In genomic region chr22:37567991-37568390, GRCh38 we compare ENCODE assay signal across 19 cellular contexts. TPM values are rescaled to one million over a fixed set of nuclear protein-coding genes. Genes with fewer than 3 reads are reported as not detected.
DNase-seq lines count a peak whose midpoint lies in the region; TF ChIP-seq lines count a peak whose summit lies in the region.
"Had no signal": no experiment of that assay in that cellular context is flagged by ENCODE, and none has a peak within 500 bp of the region (broad histone marks: within the 10 kb centered on the region; RNA-seq: fewer than 3 reads in every experiment).

No MANE protein-coding gene starts in this region.

- H4K20me1 ChIP-seq in osteoblast (ENCODE audit: insufficient read depth, low read length), result peaks cover 89% of the 10 kb centered on the region
- no peaks in the 10 kb centered on the region for H4K20me1 ChIP-seq in OCI-LY7 (ENCODE audit: insufficient read depth, low read length)

- POLR2A ChIA-PET in OCI-LY7 (lab: Charles Lee), result interaction anchor here (1.2 kb wide), 1 partner anchor 28 kb away, joined by 3 read pairs; no protein-coding TSS in a partner anchor

- H2AFZ ChIP-seq in osteoblast (ENCODE audit: low read length), result no peak overlapping the region
- H2AFZ ChIP-seq in OCI-LY7 (ENCODE audit: low read length), result no peak overlapping the region
- H2AFZ ChIP-seq: parathyroid adenoma had no signal

- H3K79me2 ChIP-seq in osteoblast (ENCODE audit: insufficient read depth, low read length) (peaks cover 72% of the 10 kb centered on the region), OCI-LY7 (ENCODE audit: insufficient read depth, low read depth, low read length) (no peaks in the 10 kb centered on the region)

- no peak overlapping the region for H3K4me2 ChIP-seq in osteoblast (ENCODE audit: insufficient read depth, low read length)
- no peak overlapping the region for H3K4me2 ChIP-seq in OCI-LY7 (ENCODE audit: low read length)

- intact Hi-C loops in OCI-LY7 (cut with micrococcal nuclease; ENCODE audit: unreplicated experiment), result loop anchor here (1.0 to 2.0 kb wide), 3 partner anchors 30 to 251 kb away; no protein-coding TSS in a partner anchor

- no peak for TF ChIP-seq CTCF in 22Rv1 (IDR thresholded peaks at IDR 0.05)
- TF ChIP-seq CTCF in osteoblast (IDR thresholded peaks at IDR 0.05; ENCODE audit: extremely low read depth, low read depth, low read length), result no peak
- no peak for TF ChIP-seq CTCF in OCI-LY7 (conservative IDR thresholded peaks at IDR 0.05; ENCODE audit: low read length)

- peak overlapping the region; percentile 1 for H3K9ac ChIP-seq in adipocyte (ENCODE audit: low read length)
- H3K9ac ChIP-seq: parathyroid adenoma had no signal

- CTCF ChIA-PET in OCI-LY7 (lab: Charles Lee; ENCODE audit: unreplicated experiment), result interaction anchor here (0.7 to 1.2 kb wide), 2 partner anchors 15 to 26 kb away, joined by 4 to 6 read pairs; no protein-coding TSS in a partner anchor

- H3K9me3 ChIP-seq in adipocyte (ENCODE audit: control insufficient read depth, low read length) (no peaks in the 10 kb centered on the region), osteoblast (ENCODE audit: low read depth, low read length) (no peaks in the 10 kb centered on the region), OCI-LY7 (ENCODE audit: low read length) (no peaks in the 10 kb centered on the region)
- H3K9me3 ChIP-seq: gastroesophageal sphincter, left ventricle myocardium inferior, thoracic aorta had no signal

- no peaks in the 10 kb centered on the region for H3K9me2 ChIP-seq in OCI-LY7 (ENCODE audit: insufficient read depth, low read length)

- no TSS peak for BruUV-seq in OCI-LY7 (replicated peaks; lab: Mats Ljungman, UMichigan)

- H3K36me3 ChIP-seq in adipocyte (ENCODE audit: control insufficient read depth, insufficient read depth, low read length, severe bottlenecking), result peaks cover 46% of the 10 kb centered on the region
- H3K36me3 ChIP-seq in osteoblast (ENCODE audit: insufficient read depth, low read length), result peaks cover 46% of the 10 kb centered on the region
- H3K36me3 ChIP-seq in OCI-LY7 (ENCODE audit: insufficient read depth, low read length), result no peaks in the 10 kb centered on the region

- 0 out of 2 replicates have a peak overlapping the region, but pooled peaks have one; percentile 51 for H3K27ac ChIP-seq in 22Rv1
- H3K27ac ChIP-seq in osteoblast (ENCODE audit: low read depth, low read length), result no peak overlapping the region
- H3K27ac ChIP-seq in OCI-LY7 (ENCODE audit: low read depth, low read length, poor library complexity, severe bottlenecking), result no peak overlapping the region
- H3K27ac ChIP-seq: parathyroid adenoma, thoracic aorta had no signal

- H3K4me3 ChIP-seq in adipocyte (ENCODE audit: low read length) (no peak overlapping the region), osteoblast (ENCODE audit: insufficient read depth, low read length) (no peak overlapping the region), OCI-LY7 (ENCODE audit: low read depth, low read length, poor library complexity, severe bottlenecking) (no peak overlapping the region)
- H3K4me3 ChIP-seq: gastroesophageal sphincter, left ventricle myocardium inferior, thoracic aorta had no signal

- H3K4me1 ChIP-seq in adipocyte (ENCODE audit: control insufficient read depth, insufficient read depth, low read length) (peaks cover 29% of the 10 kb centered on the region), osteoblast (ENCODE audit: insufficient read depth, low read length) (peaks cover 41% of the 10 kb centered on the region), OCI-LY7 (ENCODE audit: insufficient read depth, low read length, poor library complexity, severe bottlenecking) (peaks cover 4% of the 10 kb centered on the region)

- no peaks in the 10 kb centered on the region for H3K27me3 ChIP-seq in adipocyte (replicated peaks; ENCODE audit: control insufficient read depth, insufficient read depth, low read length)
- no peaks in the 10 kb centered on the region for H3K27me3 ChIP-seq in osteoblast (ENCODE audit: insufficient read depth, low read length)

- DNase-seq in adipocyte (ENCODE audit: low read depth), result no peak
- peak; percentile 16 for DNase-seq in globus pallidus (ENCODE audit: low spot score)
- peak; percentile 13 for DNase-seq in osteoblast (ENCODE audit: insufficient read length, low spot score, missing footprints)
- no peak for DNase-seq in middle frontal gyrus (ENCODE audit: extremely low spot score, low spot score)
- no peak for DNase-seq in T-helper 1 cell
- no peak for DNase-seq in OCI-LY7 (ENCODE audit: low spot score)
- DNase-seq in ureter (ENCODE audit: low spot score), result no peak
- DNase-seq: DMS 273 treated with DMSO at 0.1 percent for 48 hours, GOT3 had no signal

RNA-seq across cellular contexts. Expression of gene CDC42EP1, which starts 7.7 kb away (rescaled TPM):
- total RNA-seq in osteoblast (28.6 and 35.5 TPM in 2 replicates), OCI-LY7 (2022) (not detected in 2 replicates), ureter (33.4 TPM)
- total RNA-seq in OCI-LY7 (2014; rRNA removed; shearing (Covaris generic)), result not detected in 2 replicates
- total RNA-seq: CD4-positive, alpha-beta T cell had no signal

RNA-seq across cellular contexts. Expression of gene LGALS2, which starts 11.9 kb away (rescaled TPM):
- not detected in 2 replicates for total RNA-seq in osteoblast
- total RNA-seq in OCI-LY7 (2014; rRNA removed; shearing (Covaris generic)), result 0.44 TPM in 1 of 2 replicates, not detected in the other
- 0.82 and 0.92 TPM in 2 replicates for total RNA-seq in OCI-LY7 (2022)
- not detected for total RNA-seq in ureter
- total RNA-seq: cardiac septum, dermis blood vessel endothelial cell, gastroesophageal sphincter, left ventricle myocardium inferior, M059J, RPMI7951, thoracic aorta had no signal

RNA-seq across cellular contexts. Expression of gene GGA1, which starts 40.6 kb away (rescaled TPM):
- 36.2 and 38.6 TPM in 2 replicates for total RNA-seq in osteoblast
- 119 and 127 TPM in 2 replicates for total RNA-seq in OCI-LY7 (2014; rRNA removed; shearing (Covaris generic))
- 167 and 172 TPM in 2 replicates for total RNA-seq in OCI-LY7 (2022)
- total RNA-seq in ureter, result 68.9 TPM

RNA-seq across cellular contexts. Expression of gene CARD10, which starts 48.8 kb away (rescaled TPM):
- total RNA-seq in osteoblast (11.9 and 12.7 TPM in 2 replicates), OCI-LY7 (2022) (2.8 and 3.1 TPM in 2 replicates), ureter (14.9 TPM)
- total RNA-seq in OCI-LY7 (2014; rRNA removed; shearing (Covaris generic)), result 3.3 and 4.0 TPM in 2 replicates

Comparison
In these comparisons a context has a peak if more than half of its experiments do, and no peak if none do; other contexts are left out.
1. DNase-seq: peak in globus pallidus (single experiment) and osteoblast (single experiment); none in adipocyte (single experiment), middle frontal gyrus (single experiment), T-helper 1 cell (0 of 5), OCI-LY7 (single experiment) and ureter (single experiment).
2. RNA of gene CDC42EP1, which starts 7.7 kb away (total RNA-seq): 28.6 to 35.5 TPM in osteoblast and 33.4 TPM in ureter (single experiment); not detected in OCI-LY7; every median in the first group is over 10 times any median in the second.